In genomic region chr16:48441863-48442279, GRCh38 we compare ENCODE assay signal across 1 cellular context.
TF ChIP-seq lines count a peak whose summit lies in the region.

No MANE protein-coding gene starts in this region.

TF ChIP-seq in HepG2, 621 proteins besides CTCF, POLR2A, EP300 and RAD21 (continued from another document and continues in another):
- TF ChIP-seq THAP9 (CRISPR knock-in tag; IDR thresholded peaks at IDR 0.05; ENCODE audit: borderline replicate concordance) = no peak
- TF ChIP-seq MED8 (CRISPR knock-in tag; IDR thresholded peaks at IDR 0.05; ENCODE audit: insufficient replicate concordance) = no peak
- TF ChIP-seq TBL1XR1 (IDR thresholded peaks at IDR 0.05; ENCODE audit: borderline replicate concordance, low read length, partially characterized antibody) = peak; percentile 20
- TF ChIP-seq JUN (CRISPR knock-in tag; IDR thresholded peaks at IDR 0.05) = peak; percentile 97
- no peak for TF ChIP-seq ZNF597 (CRISPR knock-in tag; IDR thresholded peaks at IDR 0.05)
- TF ChIP-seq ERF (CRISPR knock-in tag; IDR thresholded peaks at IDR 0.05) = peak; percentile 65; the same call in 1 of the 2 replicates
- TF ChIP-seq TAF15 (IDR thresholded peaks at IDR 0.05; ENCODE audit: low read depth, low read length, poor library complexity, severe bottlenecking) = no peak
- TF ChIP-seq ZSCAN31 (CRISPR knock-in tag; IDR thresholded peaks at IDR 0.05; ENCODE audit: low read depth) = no peak
- no peak for TF ChIP-seq REL (CRISPR knock-in tag; conservative IDR thresholded peaks at IDR 0.05)
- TF ChIP-seq TIGD3 (CRISPR knock-in tag; IDR thresholded peaks at IDR 0.05; ENCODE audit: borderline replicate concordance) = no peak
- no peak for TF ChIP-seq JDP2 (CRISPR knock-in tag; IDR thresholded peaks at IDR 0.05; ENCODE audit: borderline replicate concordance)
- TF ChIP-seq MTF1 (CRISPR knock-in tag; IDR thresholded peaks at IDR 0.05) = no peak
- TF ChIP-seq NR2F6 (IDR thresholded peaks at IDR 0.05) = peak; percentile 67
- TF ChIP-seq NR2F6 (CRISPR knock-in tag; IDR thresholded peaks at IDR 0.05) = peak; percentile 84
- TF ChIP-seq CEBPZ (IDR thresholded peaks at IDR 0.05; ENCODE audit: low read length) = no peak
- TF ChIP-seq TCF7 (IDR thresholded peaks at IDR 0.05; ENCODE audit: low read depth) = peak; percentile 60; the same call in 1 of the 2 replicates
- no peak for TF ChIP-seq DR1 (CRISPR knock-in tag; IDR thresholded peaks at IDR 0.05)
- TF ChIP-seq NBN (conservative IDR thresholded peaks at IDR 0.05) = no peak
- no peak for TF ChIP-seq DNMT3B (CRISPR knock-in tag; conservative IDR thresholded peaks at IDR 0.05)
- TF ChIP-seq IRF9 (CRISPR knock-in tag; IDR thresholded peaks at IDR 0.05; ENCODE audit: borderline replicate concordance) = no peak
- TF ChIP-seq ZNF503 (CRISPR knock-in tag; IDR thresholded peaks at IDR 0.05) = peak; percentile 88; the same call in 1 of the 2 replicates
- no peak for TF ChIP-seq ZNF577 (CRISPR knock-in tag; IDR thresholded peaks at IDR 0.05; ENCODE audit: borderline replicate concordance, low read depth)
- peak; percentile 59; the same call in 1 of the 2 replicates for TF ChIP-seq HOXD1 (CRISPR knock-in tag; IDR thresholded peaks at IDR 0.05)
- TF ChIP-seq AKAP8 (CRISPR knock-in tag; IDR thresholded peaks at IDR 0.05) = no peak
- TF ChIP-seq U2AF2 (IDR thresholded peaks at IDR 0.05; ENCODE audit: low read depth, low read length) = no peak
- TF ChIP-seq NFKB2 (CRISPR knock-in tag; IDR thresholded peaks at IDR 0.05; ENCODE audit: borderline replicate concordance) = no peak
- TF ChIP-seq ZBTB1 (CRISPR knock-in tag; IDR thresholded peaks at IDR 0.05; ENCODE audit: borderline replicate concordance) = no peak
- TF ChIP-seq ZNF362 (CRISPR knock-in tag; IDR thresholded peaks at IDR 0.05; ENCODE audit: borderline replicate concordance) = peak; percentile 41; the same call in 1 of the 2 replicates
- no peak for TF ChIP-seq TAF1 (CRISPR knock-in tag; IDR thresholded peaks at IDR 0.05)
- peak; percentile 39 for TF ChIP-seq KDM3A (CRISPR knock-in tag; IDR thresholded peaks at IDR 0.05; ENCODE audit: low read depth)
- no peak for TF ChIP-seq FOXP1 (IDR thresholded peaks at IDR 0.05)
- peak; percentile 77 for TF ChIP-seq FOXP1 (CRISPR knock-in tag; IDR thresholded peaks at IDR 0.05)
- TF ChIP-seq TERF1 (CRISPR knock-in tag; IDR thresholded peaks at IDR 0.05) = no peak
- TF ChIP-seq FOXA3 (CRISPR knock-in tag; IDR thresholded peaks at IDR 0.05) = peak; percentile 98
- no peak for TF ChIP-seq CC2D1A (CRISPR knock-in tag; IDR thresholded peaks at IDR 0.05)
- TF ChIP-seq ZNF367 (CRISPR knock-in tag; IDR thresholded peaks at IDR 0.05; ENCODE audit: borderline replicate concordance) = no peak
- no peak for TF ChIP-seq ZNF737 (CRISPR knock-in tag; IDR thresholded peaks at IDR 0.05; ENCODE audit: borderline replicate concordance)
- peak; percentile 92 for TF ChIP-seq PAXIP1 (CRISPR knock-in tag; conservative IDR thresholded peaks at IDR 0.05)
- TF ChIP-seq MLLT10 (CRISPR knock-in tag; IDR thresholded peaks at IDR 0.05) = no peak
- no peak for TF ChIP-seq TRIM22 (IDR thresholded peaks at IDR 0.05)
- peak; percentile 77; the same call in 1 of the 2 replicates for TF ChIP-seq ZSCAN9 (CRISPR knock-in tag; IDR thresholded peaks at IDR 0.05; ENCODE audit: borderline replicate concordance)
- TF ChIP-seq ATF7-NPFF (CRISPR knock-in tag; IDR thresholded peaks at IDR 0.05; ENCODE audit: low read depth) = no peak
- TF ChIP-seq DPF2 (CRISPR knock-in tag; IDR thresholded peaks at IDR 0.05; ENCODE audit: borderline replicate concordance, low read depth) = peak; percentile 92
- peak; percentile 58; the same call in 1 of the 2 replicates for TF ChIP-seq SMAD3 (CRISPR knock-in tag; IDR thresholded peaks at IDR 0.05)
